Comparison of ENCODE assay signal across 8 cellular contexts in genomic region chr3:44045476-44046275, GRCh38.
DNase-seq lines count a peak whose midpoint lies in the region; ATAC-seq and TF ChIP-seq lines count a peak whose summit lies in the region.

No MANE protein-coding gene starts in this region.

- H3K27me3 ChIP-seq in WERI-Rb-1 (ENCODE audit: insufficient read depth, low read depth, severe bottlenecking), result peaks cover 2% of the 10 kb centered on the region

- H3K9me3 ChIP-seq in WERI-Rb-1 (ENCODE audit: severe bottlenecking), result no peaks in the 10 kb centered on the region

- TF ChIP-seq CTCF in WERI-Rb-1 (IDR thresholded peaks at IDR 0.05; ENCODE audit: low read depth, low read length), result no peak

- ATAC-seq in GM21515 (IDR thresholded peaks at IDR 0.05; ENCODE audit: unreplicated experiment), result peak; percentile 78
- ATAC-seq in HG03558 (IDR thresholded peaks at IDR 0.05; ENCODE audit: extremely low read depth, unreplicated experiment), result peak; percentile 90

- no peak overlapping the region for H3K4me3 ChIP-seq in WERI-Rb-1 (ENCODE audit: low read depth, low read length)

- DNase-seq in NCI-H748 (lab: John Stamatoyannopoulos, UW; ENCODE audit: unreplicated experiment) (peak; percentile 66), NCI-H748 treated with DMSO at 0.1 percent for 48 hours (lab: John Stamatoyannopoulos, UW) (no peak), SKM-1 (lab: John Stamatoyannopoulos, UW; ENCODE audit: unreplicated experiment) (peak; percentile 55), smooth muscle cell of the brain vasculature (ENCODE audit: low read depth, low spot score) (peak; percentile 59), WERI-Rb-1 (no peak), HT-29 (ENCODE audit: low spot score) (no peak)

- no peaks in the 10 kb centered on the region for H3K36me3 ChIP-seq in WERI-Rb-1

- H3K27ac ChIP-seq in WERI-Rb-1, result no peak overlapping the region

Comparison
In these comparisons a context has a peak if more than half of its experiments do, and no peak if none do; other contexts are left out.
1. DNase-seq: peak in NCI-H748 (single experiment), SKM-1 (single experiment) and smooth muscle cell of the brain vasculature (single experiment); none in NCI-H748 treated with DMSO at 0.1 percent for 48 hours (single experiment), WERI-Rb-1 (single experiment) and HT-29 (single experiment).